In genomic region chr16:70428178-70428998, GRCh38 we compare ENCODE assay signal across 8 cellular contexts. TPM values are rescaled to one million over a fixed set of nuclear protein-coding genes. Genes with fewer than 3 reads are reported as not detected.
DNase-seq lines count a peak whose midpoint lies in the region; ATAC-seq and TF ChIP-seq lines count a peak whose summit lies in the region.

No MANE protein-coding gene starts in this region.

- H3K27ac Mint-ChIP-seq in naive thymus-derived CD8-positive, alpha-beta T cell: peak overlapping the region; percentile 52 to 96 (median 82)

- peaks cover 17% of the 10 kb centered on the region for H3K79me2 ChIP-seq in fibroblast of lung (ENCODE audit: control insufficient read depth, insufficient read depth, low read length)

- H3K4me1 Mint-ChIP-seq in naive thymus-derived CD8-positive, alpha-beta T cell: peaks cover 34 to 70% (median 61%) of the 10 kb centered on the region in 4 donors

- H3K27me3 Mint-ChIP-seq in naive thymus-derived CD8-positive, alpha-beta T cell: no peaks in the 10 kb centered on the region

- no peaks in the 10 kb centered on the region for H3K36me3 ChIP-seq in fibroblast of lung (ENCODE audit: control insufficient read depth, insufficient read depth, low read length)
- H3K36me3 ChIP-seq in tibial nerve: no peaks in the 10 kb centered on the region

- H3K27me3 ChIP-seq in fibroblast of lung (ENCODE audit: control insufficient read depth, insufficient read depth, low read length): no peaks in the 10 kb centered on the region
- no peaks in the 10 kb centered on the region for H3K27me3 ChIP-seq in tibial nerve

- peaks cover 1% of the 10 kb centered on the region for H4K20me1 ChIP-seq in fibroblast of lung (ENCODE audit: control insufficient read depth, extremely low read depth, insufficient read depth, low read length)

- POLR2A ChIA-PET in naive thymus-derived CD8-positive, alpha-beta T cell (lab: Charles Lee): interaction anchor here (0.9 kb wide), 1 partner anchor 9 kb away, joined by 3 read pairs; no protein-coding TSS in a partner anchor

- peak; percentile 96 for DNase-seq in Caki2 (ENCODE audit: low read depth)
- peak; percentile 1 to 59 for DNase-seq in NCI-H446 (lab: John Stamatoyannopoulos, UW)
- peak; percentile 29 to 35 for DNase-seq in activated CD8-positive, alpha-beta memory T cell treated with anti-CD3 and anti-CD28 coated beads for 4 hours (ENCODE audit: low read depth in 2 of 2)
- peak; percentile 93 to 96 for DNase-seq in fibroblast of lung (ENCODE audit: low read depth in 2 of 2)
- DNase-seq in naive thymus-derived CD8-positive, alpha-beta T cell: no peak
- peak; percentile 58 to 65 for DNase-seq in tibial nerve (ENCODE audit: low spot score in 2 of 2)
- no peak for DNase-seq in NCI-H1105 (lab: John Stamatoyannopoulos, UW)

- H2AFZ ChIP-seq in fibroblast of lung (ENCODE audit: low read length): peak overlapping the region; percentile 4

- no peaks in the 10 kb centered on the region for H3K9me3 Mint-ChIP-seq in naive thymus-derived CD8-positive, alpha-beta T cell

- H3K4me2 ChIP-seq in fibroblast of lung (ENCODE audit: extremely low read depth, insufficient read depth, low read length): peak overlapping the region; percentile 68

- no peak for TF ChIP-seq CTCF in fibroblast of lung (conservative IDR thresholded peaks at IDR 0.05 in 1 of 2, IDR thresholded peaks at IDR 0.05 in 1 of 2; ENCODE audit: low read depth in 1 of 2, low read length in 2 of 2)
- TF ChIP-seq CTCF in tibial nerve (IDR thresholded peaks at IDR 0.05): no peak

- H3K36me3 Mint-ChIP-seq in naive thymus-derived CD8-positive, alpha-beta T cell: peaks cover 0 to 17% (median 0%) of the 10 kb centered on the region in 3 donors

- in situ Hi-C loops in Caki2 (cut with HindIII; ENCODE audit: low pct_unique_long_range_greater_than_20kb, low sequenced_read_pairs): no loop called here

- peak overlapping the region in 1 of 4 experiments; percentile 17 for H3K4me3 ChIP-seq in fibroblast of lung (replicated peaks in 1 of 4; ENCODE audit: control extremely low read depth in 1 of 4, insufficient read depth in 1 of 4, low read depth in 3 of 4, low read length in 4 of 4)
- no peak overlapping the region for H3K4me3 ChIP-seq in tibial nerve

- peaks cover 23% of the 10 kb centered on the region for H3K4me1 ChIP-seq in fibroblast of lung (ENCODE audit: control insufficient read depth, extremely low read depth, insufficient read depth, low read length)
- H3K4me1 ChIP-seq in tibial nerve: peaks cover 0 to 63% (median 55%) of the 10 kb centered on the region in 4 donors

- WGBS in tibial nerve, 2 donors: 7 to 8% methylated on average over 9 of the region's 9 CpGs

- H3K27ac ChIP-seq in fibroblast of lung (ENCODE audit: insufficient read depth, low read length) (peak overlapping the region; percentile 81), tibial nerve (peak overlapping the region in 3 of 4 donors; percentile 77 to 82 (median 78))

- peak overlapping the region; percentile 32 for H3K9ac ChIP-seq in fibroblast of lung (ENCODE audit: insufficient read depth, low read length)

- ATAC-seq in GM21825 (IDR thresholded peaks at IDR 0.05; ENCODE audit: unreplicated experiment): peak; percentile 17
- ATAC-seq in naive thymus-derived CD8-positive, alpha-beta T cell: no peak

- H3K4me3 Mint-ChIP-seq in naive thymus-derived CD8-positive, alpha-beta T cell: peak overlapping the region in 6 of 10 donors; percentile 16 to 64 (median 38)

- TF ChIP-seq POLR2A in tibial nerve (IDR thresholded peaks at IDR 0.05): no peak

- H3K9me3 ChIP-seq in fibroblast of lung (ENCODE audit: control insufficient read depth, insufficient read depth, low read depth, low read length) (no peaks in the 10 kb centered on the region), tibial nerve (no peaks in the 10 kb centered on the region)

- peak in 1 of 2 donors; percentile 49 for TF ChIP-seq EP300 in tibial nerve (IDR thresholded peaks at IDR 0.05)

RNA-seq across cellular contexts. Expression of gene ST3GAL2, which starts 10.5 kb away (rescaled TPM):
- 34.1 and 38.0 TPM in 2 replicates for total RNA-seq in Caki2 (2014; rRNA removed; shearing (Covaris generic); ENCODE audit: low replicate concordance)
- 9.5 and 17.8 TPM in 2 replicates for total RNA-seq in fibroblast of lung
- polyA plus RNA-seq in fibroblast of lung: 13.1 and 13.5 TPM in 2 replicates
- 16.2 and 17.6 TPM in 2 replicates for polyA plus RNA-seq in fibroblast of lung (2012)
- polyA minus RNA-seq in fibroblast of lung (ENCODE audit: low replicate concordance): 59.6 and 59.9 TPM in 2 replicates
- total RNA-seq in naive thymus-derived CD8-positive, alpha-beta T cell: 10 to 100 TPM; 30.5 to 31.9 TPM
- 10 to 100 TPM; 14.6 to 23.4 (median 16.5) TPM for polyA plus RNA-seq in naive thymus-derived CD8-positive, alpha-beta T cell
- 10 to 100 TPM; 18.6 to 32.4 (median 23.6) TPM for total RNA-seq in tibial nerve

RNA-seq across cellular contexts. Expression of gene FCSK, which starts 26.0 kb away (rescaled TPM):
- 22.2 and 32.7 TPM in 2 replicates for total RNA-seq in Caki2 (2014; rRNA removed; shearing (Covaris generic); ENCODE audit: low replicate concordance)
- 11.8 and 13.5 TPM in 2 replicates for total RNA-seq in fibroblast of lung
- polyA plus RNA-seq in fibroblast of lung: 4.4 and 4.9 TPM in 2 replicates
- polyA plus RNA-seq in fibroblast of lung (2012): 4.4 and 5.0 TPM in 2 replicates
- 5.9 and 7.1 TPM in 2 replicates for polyA minus RNA-seq in fibroblast of lung (ENCODE audit: low replicate concordance)
- total RNA-seq in naive thymus-derived CD8-positive, alpha-beta T cell: 10 to 100 TPM; 35.2 to 39.7 TPM
- polyA plus RNA-seq in naive thymus-derived CD8-positive, alpha-beta T cell: 1 to 10 TPM; 4.5 to 9.6 (median 9.3) TPM
- total RNA-seq in tibial nerve: 10 to 100 TPM; 21.3 to 53.1 (median 37.9) TPM

Comparison
In these comparisons a context has a peak if more than half of its experiments do, and no peak if none do; other contexts are left out.
1. DNase-seq: peak in Caki2 (single experiment), NCI-H446 (2 of 2), activated CD8-positive, alpha-beta memory T cell treated with anti-CD3 and anti-CD28 coated beads for 4 hours (2 of 2), fibroblast of lung (2 of 2) and tibial nerve (2 of 2); none in naive thymus-derived CD8-positive, alpha-beta T cell (0 of 10) and NCI-H1105 (single experiment).